In the genomic region with DNA sequence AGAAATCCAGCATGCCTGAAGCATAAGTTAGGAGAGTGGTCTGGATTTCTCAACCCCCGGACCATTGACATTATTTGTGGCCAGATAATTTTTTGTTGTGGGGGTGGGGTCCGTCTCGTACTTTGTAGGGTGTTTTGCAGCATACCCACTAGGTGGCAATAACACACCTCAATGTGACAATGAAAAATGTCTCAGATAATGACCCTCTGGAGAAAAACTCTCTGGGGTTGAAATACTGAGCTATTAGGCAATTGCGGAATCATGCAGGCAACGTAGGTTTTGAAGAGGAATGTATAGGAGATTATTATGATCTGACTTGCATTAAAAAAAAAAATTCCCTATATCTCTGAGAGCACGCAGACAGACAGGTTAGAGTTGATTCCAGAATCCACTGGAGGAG, we compare ENCODE assay signal across 8 cellular contexts.
DNase-seq lines count a peak whose midpoint lies in the region; ATAC-seq and TF ChIP-seq lines count a peak whose summit lies in the region.

No MANE protein-coding gene starts in this region.

- H3K4me3 ChIP-seq in fibroblast of pulmonary artery (replicated peaks; ENCODE audit: low read depth, low read length) (no peak overlapping the region), coronary artery (no peak overlapping the region)

- no peak overlapping the region for H3K27ac ChIP-seq in coronary artery

- TF ChIP-seq CTCF in fibroblast of pulmonary artery (IDR thresholded peaks at IDR 0.05; ENCODE audit: low read length, missing control alignments) (peak; percentile 13), coronary artery (IDR thresholded peaks at IDR 0.05) (no peak)

- DNase-seq in DMS53 treated with DMSO at 0.1 percent for 48 hours (lab: John Stamatoyannopoulos, UW; ENCODE audit: unreplicated experiment) (peak; percentile 59), NAMALWA (ENCODE audit: low spot score) (peak; percentile 57), fibroblast of pulmonary artery (ENCODE audit: low read depth) (peak; percentile 21), coronary artery (ENCODE audit: low spot score) (no peak), NCI-H1417 treated with DMSO at 0.1 percent for 48 hours (lab: John Stamatoyannopoulos, UW) (no peak), NCI-H187 (lab: John Stamatoyannopoulos, UW) (no peak)

- ATAC-seq in GM21367 (IDR thresholded peaks at IDR 0.05; ENCODE audit: unreplicated experiment) (peak; percentile 57), HG02970 (IDR thresholded peaks at IDR 0.05; ENCODE audit: low FRiP score, unreplicated experiment) (no peak)

Comparison
In these comparisons a context has a peak if more than half of its experiments do, and no peak if none do; other contexts are left out.
1. DNase-seq: peak in DMS53 treated with DMSO at 0.1 percent for 48 hours (single experiment), NAMALWA (single experiment) and fibroblast of pulmonary artery (single experiment); none in coronary artery (single experiment), NCI-H1417 treated with DMSO at 0.1 percent for 48 hours (single experiment) and NCI-H187 (0 of 2).